ENCODE assay signal across 29 cellular contexts in the genomic region with DNA sequence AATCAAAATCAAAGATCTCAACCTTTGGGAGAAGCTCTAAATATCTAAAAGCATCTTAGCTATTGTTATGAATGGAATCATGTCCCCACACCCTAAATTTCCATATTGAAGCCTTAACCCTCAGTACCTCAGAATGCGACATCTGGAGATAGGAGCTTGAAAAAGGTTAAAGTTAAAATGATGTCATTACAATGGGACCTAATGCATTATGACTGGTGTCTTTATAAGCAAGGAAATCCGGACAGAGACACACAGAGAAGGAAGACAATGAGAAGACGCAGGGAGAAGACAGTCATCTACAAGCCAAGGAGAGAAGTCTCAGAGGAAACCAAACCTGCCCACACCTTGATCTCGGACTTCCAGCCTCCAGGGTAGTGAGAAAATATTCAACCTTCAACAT. TPM values are rescaled to one million over a fixed set of nuclear protein-coding genes. Genes with fewer than 3 reads are reported as not detected.
"Had no signal": no experiment of that assay in that cellular context is flagged by ENCODE, and none has a peak within 500 bp of the region (broad histone marks: within the 10 kb centered on the region; RNA-seq: fewer than 3 reads in every experiment).

No MANE protein-coding gene starts in this region.

- H3K27ac Mint-ChIP-seq: activated CD4-positive, alpha-beta memory T cell treated with anti-CD3 and anti-CD28 coated beads for 36 hours; activated CD4-positive, alpha-beta T cell treated with anti-CD3 and anti-CD28 coated beads for 36 hours; activated CD4-positive, alpha-beta T cell treated with anti-CD3 and anti-CD28 coated beads, Interleukin-2, amount 10 ng/mL, durations not matched to agents 24 days and 14 days; activated CD8-positive, alpha-beta memory T cell treated with anti-CD3 and anti-CD28 coated beads, Interleukin-2, amount 10 ng/mL, durations not matched to agents 7 days and 5 days; activated CD8-positive, alpha-beta T cell treated with anti-CD3 and anti-CD28 coated beads, Interleukin-2, amount 10 ng/mL, durations not matched to agents 7 days and 5 days; activated naive CD4-positive, alpha-beta T cell treated with anti-CD3 and anti-CD28 coated beads for 36 hours; activated naive CD4-positive, alpha-beta T cell treated with anti-CD3 and anti-CD28 coated beads, Interleukin-2, amount 50 U/mL, for 24 hours; activated naive CD8-positive, alpha-beta T cell treated with anti-CD3 and anti-CD28 coated beads for 36 hours; activated naive CD8-positive, alpha-beta T cell treated with anti-CD3 and anti-CD28 coated beads, Interleukin-2, amount 50 U/mL, for 24 hours; activated T-helper 1 cell treated with anti-CD3 and anti-CD28 coated beads, Interleukin-12 subunit alpha, Interleukin-12 subunit beta, Interleukin-2, Interleukin-4 antibody, amounts not matched to agents 30 ng/mL and 10 ng/mL and 1 ng/mL, durations not matched to agents 14 hours and 24 hours and 36 hours; activated T-helper 2 cell treated with anti-CD3 and anti-CD28 coated beads, Interferon-gamma antibody, Interleukin-2, Interleukin-4, amounts not matched to agents 10 μg/mL and 5 μg/mL and 100 μg/mL, durations not matched to agents 14 hours and 24 hours and 36 hours; T-helper 17 cell had no signal

- H3K9me3 Mint-ChIP-seq: activated CD4-positive, alpha-beta memory T cell treated with anti-CD3 and anti-CD28 coated beads for 36 hours; activated CD4-positive, alpha-beta T cell treated with anti-CD3 and anti-CD28 coated beads, Interleukin-2, amount 10 ng/mL, durations not matched to agents 24 days and 14 days; activated naive CD4-positive, alpha-beta T cell treated with anti-CD3 and anti-CD28 coated beads for 36 hours; activated naive CD4-positive, alpha-beta T cell treated with anti-CD3 and anti-CD28 coated beads, Interleukin-2, amount 50 U/mL, for 24 hours; activated T-helper 1 cell treated with anti-CD3 and anti-CD28 coated beads, Interleukin-12 subunit alpha, Interleukin-12 subunit beta, Interleukin-2, Interleukin-4 antibody, amounts not matched to agents 30 ng/mL and 10 ng/mL and 1 ng/mL, durations not matched to agents 14 hours and 24 hours and 36 hours; activated T-helper 2 cell treated with anti-CD3 and anti-CD28 coated beads, Interferon-gamma antibody, Interleukin-2, Interleukin-4, amounts not matched to agents 10 μg/mL and 5 μg/mL and 100 μg/mL, durations not matched to agents 14 hours and 24 hours and 36 hours had no signal

- H3K36me3 ChIP-seq: adrenal gland had no signal

- H3K4me3 ChIP-seq: adrenal gland, body of pancreas, heart left ventricle had no signal

- H3K9me3 ChIP-seq: adrenal gland, body of pancreas, heart left ventricle had no signal

- ATAC-seq: activated CD4-positive, alpha-beta T cell treated with anti-CD3 and anti-CD28 coated beads for 36 hours; activated CD8-positive, alpha-beta memory T cell treated with anti-CD3 and anti-CD28 coated beads, Interleukin-2, amount 10 ng/mL, durations not matched to agents 7 days and 5 days; activated CD8-positive, alpha-beta T cell treated with anti-CD3 and anti-CD28 coated beads, Interleukin-2, amount 10 ng/mL, durations not matched to agents 7 days and 5 days; activated naive CD8-positive, alpha-beta T cell treated with anti-CD3 and anti-CD28 coated beads, Interleukin-2, amount 50 U/mL, for 24 hours; body of pancreas; esophagus mucosa; heart left ventricle; T-helper 17 cell had no signal

- H3K27ac ChIP-seq: adrenal gland, body of pancreas, heart left ventricle had no signal

- DNase-seq: activated CD4-positive, alpha-beta memory T cell treated with anti-CD3 and anti-CD28 coated beads for 36 hours; activated CD4-positive, alpha-beta T cell treated with anti-CD3 and anti-CD28 coated beads for 36 hours; activated CD4-positive, alpha-beta T cell treated with anti-CD3 and anti-CD28 coated beads, Interleukin-2, amount 10 ng/mL, durations not matched to agents 24 days and 14 days; activated CD4-positive, CD25-positive, alpha-beta regulatory T cell; activated CD4-positive, CD25-positive, alpha-beta regulatory T cell treated with anti-CD3 and anti-CD28 coated beads, Interleukin-2, amount 50 U/mL, for 72 hours; activated CD8-positive, alpha-beta memory T cell treated with anti-CD3 and anti-CD28 coated beads, Interleukin-2, amount 10 ng/mL, durations not matched to agents 7 days and 5 days; activated CD8-positive, alpha-beta memory T cell treated with anti-CD3 and anti-CD28 coated beads, Interleukin-2, amount 50 U/mL, for 4 hours; activated CD8-positive, alpha-beta T cell treated with anti-CD3 and anti-CD28 coated beads, Interleukin-2, amount 10 ng/mL, durations not matched to agents 7 days and 5 days; activated effector memory CD4-positive, alpha-beta T cell treated with anti-CD3 and anti-CD28 coated beads, Interleukin-2, amount 50 U/mL, for 16 hours; activated naive CD4-positive, alpha-beta T cell treated with anti-CD3 and anti-CD28 coated beads for 36 hours; activated naive CD8-positive, alpha-beta T cell treated with anti-CD3 and anti-CD28 coated beads for 36 hours; activated naive CD8-positive, alpha-beta T cell treated with anti-CD3 and anti-CD28 coated beads, Interleukin-2, amount 50 U/mL, for 24 hours; activated T-cell treated with anti-CD3 and anti-CD28 coated beads, Interleukin-2, amount 50 U/mL, for 1 hour; activated T-cell treated with anti-CD3 and anti-CD28 coated beads, Interleukin-2, amount 50 U/mL, for 48 hours; adrenal gland; amygdala; aorta; body of pancreas; caudate nucleus; cortex of kidney; dermis blood vessel endothelial cell; effector CD4-positive, alpha-beta T cell; foreskin fibroblast; heart left ventricle; T-helper 17 cell had no signal

- H3K36me3 Mint-ChIP-seq: activated CD4-positive, alpha-beta memory T cell treated with anti-CD3 and anti-CD28 coated beads for 36 hours; activated CD8-positive, alpha-beta memory T cell treated with anti-CD3 and anti-CD28 coated beads, Interleukin-2, amount 10 ng/mL, durations not matched to agents 7 days and 5 days; activated naive CD4-positive, alpha-beta T cell treated with anti-CD3 and anti-CD28 coated beads, Interleukin-2, amount 50 U/mL, for 24 hours; activated naive CD8-positive, alpha-beta T cell treated with anti-CD3 and anti-CD28 coated beads for 36 hours had no signal

- H3K27me3 ChIP-seq: adrenal gland, body of pancreas, heart left ventricle had no signal

- H3K4me3 Mint-ChIP-seq: activated CD4-positive, alpha-beta memory T cell treated with anti-CD3 and anti-CD28 coated beads for 36 hours; activated CD4-positive, alpha-beta T cell treated with anti-CD3 and anti-CD28 coated beads for 36 hours; activated CD4-positive, alpha-beta T cell treated with anti-CD3 and anti-CD28 coated beads, Interleukin-2, amount 10 ng/mL, durations not matched to agents 24 days and 14 days; activated CD8-positive, alpha-beta memory T cell treated with anti-CD3 and anti-CD28 coated beads, Interleukin-2, amount 10 ng/mL, durations not matched to agents 7 days and 5 days; activated CD8-positive, alpha-beta T cell treated with anti-CD3 and anti-CD28 coated beads, Interleukin-2, amount 10 ng/mL, durations not matched to agents 7 days and 5 days; activated naive CD4-positive, alpha-beta T cell treated with anti-CD3 and anti-CD28 coated beads for 36 hours; activated naive CD4-positive, alpha-beta T cell treated with anti-CD3 and anti-CD28 coated beads, Interleukin-2, amount 50 U/mL, for 24 hours; activated naive CD8-positive, alpha-beta T cell treated with anti-CD3 and anti-CD28 coated beads for 36 hours; activated naive CD8-positive, alpha-beta T cell treated with anti-CD3 and anti-CD28 coated beads, Interleukin-2, amount 50 U/mL, for 24 hours; activated T-helper 1 cell treated with anti-CD3 and anti-CD28 coated beads, Interleukin-12 subunit alpha, Interleukin-12 subunit beta, Interleukin-2, Interleukin-4 antibody, amounts not matched to agents 30 ng/mL and 10 ng/mL and 1 ng/mL, durations not matched to agents 14 hours and 24 hours and 36 hours; T-helper 17 cell had no signal

- H3K4me1 Mint-ChIP-seq: activated CD4-positive, alpha-beta T cell treated with anti-CD3 and anti-CD28 coated beads for 36 hours; activated CD4-positive, alpha-beta T cell treated with anti-CD3 and anti-CD28 coated beads, Interleukin-2, amount 10 ng/mL, durations not matched to agents 24 days and 14 days; activated CD8-positive, alpha-beta memory T cell treated with anti-CD3 and anti-CD28 coated beads, Interleukin-2, amount 10 ng/mL, durations not matched to agents 7 days and 5 days; activated naive CD4-positive, alpha-beta T cell treated with anti-CD3 and anti-CD28 coated beads, Interleukin-2, amount 50 U/mL, for 24 hours; activated naive CD8-positive, alpha-beta T cell treated with anti-CD3 and anti-CD28 coated beads for 36 hours; activated naive CD8-positive, alpha-beta T cell treated with anti-CD3 and anti-CD28 coated beads, Interleukin-2, amount 50 U/mL, for 24 hours; T-helper 17 cell had no signal

RNA-seq across cellular contexts. Expression of gene KIF13A, which starts 46.1 kb away (rescaled TPM):
- total RNA-seq: activated CD4-positive, alpha-beta T cell treated with anti-CD3 and anti-CD28 coated beads, Interleukin-2, amount 10 ng/mL, durations not matched to agents 24 days and 14 days; activated CD8-positive, alpha-beta T cell treated with anti-CD3 and anti-CD28 coated beads, Interleukin-2, amount 10 ng/mL, durations not matched to agents 7 days and 5 days; activated naive CD4-positive, alpha-beta T cell treated with anti-CD3 and anti-CD28 coated beads for 36 hours; activated naive CD8-positive, alpha-beta T cell treated with anti-CD3 and anti-CD28 coated beads for 36 hours; activated T-helper 1 cell treated with anti-CD3 and anti-CD28 coated beads, Interleukin-12 subunit alpha, Interleukin-12 subunit beta, Interleukin-2, Interleukin-4 antibody, amounts not matched to agents 30 ng/mL and 10 ng/mL and 1 ng/mL, durations not matched to agents 14 hours and 24 hours and 36 hours; activated T-helper 2 cell treated with anti-CD3 and anti-CD28 coated beads, Interferon-gamma antibody, Interleukin-2, Interleukin-4, amounts not matched to agents 10 μg/mL and 5 μg/mL and 100 μg/mL, durations not matched to agents 14 hours and 24 hours and 36 hours had no signal
